13 cellular contexts compared by ENCODE assay signal in the genomic region with DNA sequence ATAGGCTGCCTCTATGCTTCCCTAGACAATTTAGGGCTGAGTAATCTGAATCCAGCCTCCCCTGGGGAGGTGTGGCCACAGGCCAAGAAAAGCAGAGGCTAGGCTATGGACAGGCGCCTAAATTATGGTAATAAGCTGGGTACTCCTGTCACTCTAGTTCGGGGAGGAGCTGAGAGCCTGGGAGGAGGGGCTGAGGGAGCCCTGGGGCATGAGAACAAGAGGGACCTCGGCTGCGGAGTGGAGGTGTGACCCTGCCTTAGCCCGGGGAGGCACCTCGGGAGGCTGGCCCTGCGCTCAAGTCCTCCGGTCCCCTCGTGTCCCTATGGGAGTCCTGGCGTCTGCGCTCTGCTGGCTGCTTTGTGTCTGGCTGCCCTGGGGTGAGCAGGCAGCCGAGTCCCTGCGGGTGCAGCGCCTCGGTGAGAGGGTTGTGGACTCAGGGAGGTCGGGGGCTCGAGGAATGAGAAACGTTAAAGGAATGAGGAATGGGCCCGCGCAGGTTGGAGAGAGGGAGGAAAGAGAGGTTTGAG. TPM values are rescaled to one million over a fixed set of nuclear protein-coding genes. Genes with fewer than 3 reads are reported as not detected.
DNase-seq lines count a peak whose midpoint lies in the region; ATAC-seq and TF ChIP-seq lines count a peak whose summit lies in the region.
"Had no signal": no experiment of that assay in that cellular context is flagged by ENCODE, and none has a peak within 500 bp of the region (broad histone marks: within the 10 kb centered on the region; RNA-seq: fewer than 3 reads in every experiment).

A gene with protein sequence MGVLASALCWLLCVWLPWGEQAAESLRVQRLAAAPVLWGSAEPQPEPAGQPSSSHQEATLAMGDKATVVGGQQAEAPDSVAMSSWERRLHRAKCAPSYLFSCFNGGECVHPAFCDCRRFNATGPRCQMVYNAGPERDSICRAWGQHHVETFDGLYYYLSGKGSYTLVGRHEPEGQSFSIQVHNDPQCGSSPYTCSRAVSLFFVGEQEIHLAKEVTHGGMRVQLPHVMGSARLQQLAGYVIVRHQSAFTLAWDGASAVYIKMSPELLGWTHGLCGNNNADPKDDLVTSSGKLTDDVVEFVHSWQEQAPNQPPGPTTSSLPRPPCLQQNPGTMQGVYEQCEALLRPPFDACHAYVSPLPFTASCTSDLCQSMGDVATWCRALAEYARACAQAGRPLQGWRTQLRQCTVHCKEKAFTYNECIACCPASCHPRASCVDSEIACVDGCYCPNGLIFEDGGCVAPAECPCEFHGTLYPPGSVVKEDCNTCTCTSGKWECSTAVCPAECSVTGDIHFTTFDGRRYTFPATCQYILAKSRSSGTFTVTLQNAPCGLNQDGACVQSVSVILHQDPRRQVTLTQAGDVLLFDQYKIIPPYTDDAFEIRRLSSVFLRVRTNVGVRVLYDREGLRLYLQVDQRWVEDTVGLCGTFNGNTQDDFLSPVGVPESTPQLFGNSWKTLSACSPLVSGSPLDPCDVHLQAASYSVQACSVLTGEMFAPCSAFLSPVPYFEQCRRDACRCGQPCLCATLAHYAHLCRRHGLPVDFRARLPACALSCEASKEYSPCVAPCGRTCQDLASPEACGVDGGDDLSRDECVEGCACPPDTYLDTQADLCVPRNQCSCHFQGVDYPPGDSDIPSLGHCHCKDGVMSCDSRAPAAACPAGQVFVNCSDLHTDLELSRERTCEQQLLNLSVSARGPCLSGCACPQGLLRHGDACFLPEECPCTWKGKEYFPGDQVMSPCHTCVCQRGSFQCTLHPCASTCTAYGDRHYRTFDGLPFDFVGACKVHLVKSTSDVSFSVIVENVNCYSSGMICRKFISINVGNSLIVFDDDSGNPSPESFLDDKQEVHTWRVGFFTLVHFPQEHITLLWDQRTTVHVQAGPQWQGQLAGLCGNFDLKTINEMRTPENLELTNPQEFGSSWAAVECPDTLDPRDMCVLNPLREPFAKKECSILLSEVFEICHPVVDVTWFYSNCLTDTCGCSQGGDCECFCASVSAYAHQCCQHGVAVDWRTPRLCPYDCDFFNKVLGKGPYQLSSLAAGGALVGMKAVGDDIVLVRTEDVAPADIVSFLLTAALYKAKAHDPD (N-terminal part only) (plus strand): TSS at position 209 of the 527 bp plus-strand sequence. CDS start 114 bp downstream, at position 323.

- H3K9me3 Mint-ChIP-seq in mesothelial cell of epicardium: no peaks in the 10 kb centered on the region
- H3K9me3 Mint-ChIP-seq in endothelial cell (ENCODE audit: unreplicated experiment): no peaks in the 10 kb centered on the region
- H3K9me3 Mint-ChIP-seq: activated T-helper 17 cell treated with anti-CD3 and anti-CD28 coated beads, Interleukin-2, amount 50 U/mL, for 72 hours had no signal

- peak within 1 kb of the TSS; percentile 56 for H3K4me3 Mint-ChIP-seq in mesothelial cell of epicardium
- H3K4me3 Mint-ChIP-seq in endothelial cell (ENCODE audit: unreplicated experiment): no peak within 1 kb of the TSS
- H3K4me3 Mint-ChIP-seq: activated T-helper 17 cell treated with anti-CD3 and anti-CD28 coated beads, Interleukin-2, amount 50 U/mL, for 72 hours had no signal

- no peaks in the 10 kb centered on the region for H3K9me3 ChIP-seq in ES-I3 (ENCODE audit: control insufficient read depth, insufficient read depth, low read length)
- H3K9me3 ChIP-seq: testis had no signal

- TF ChIP-seq CTCF in mesothelial cell of epicardium (IDR thresholded peaks at IDR 0.05; ENCODE audit: unreplicated experiment) (no peak), endothelial cell (IDR thresholded peaks at IDR 0.05; ENCODE audit: unreplicated experiment) (no peak)

- peaks cover 13% of the 10 kb centered on the region for H3K4me1 ChIP-seq in ES-I3 (ENCODE audit: insufficient read depth, low read length)
- H3K4me1 ChIP-seq: testis had no signal

- no peak within 1 kb of the TSS for H3K27ac Mint-ChIP-seq in mesothelial cell of epicardium
- no peak within 1 kb of the TSS for H3K27ac Mint-ChIP-seq in endothelial cell (ENCODE audit: unreplicated experiment)
- H3K27ac Mint-ChIP-seq: activated T-helper 17 cell treated with anti-CD3 and anti-CD28 coated beads, Interleukin-2, amount 50 U/mL, for 72 hours had no signal

- H3K9ac ChIP-seq in ES-I3 (ENCODE audit: low read depth, low read length): peak within 1 kb of the TSS; percentile 59; the same call in 1 of the 2 replicates

- no peaks in the 10 kb centered on the region for H3K36me3 ChIP-seq in ES-I3 (ENCODE audit: insufficient read depth, low read length)

- peaks cover 15% of the 10 kb centered on the region for H3K4me1 Mint-ChIP-seq in mesothelial cell of epicardium
- H3K4me1 Mint-ChIP-seq in endothelial cell (ENCODE audit: unreplicated experiment): peaks cover 34% of the 10 kb centered on the region
- H3K4me1 Mint-ChIP-seq: activated T-helper 17 cell treated with anti-CD3 and anti-CD28 coated beads, Interleukin-2, amount 50 U/mL, for 72 hours had no signal

- peak; percentile 47 for DNase-seq in NCI-H2029 (lab: John Stamatoyannopoulos, UW)
- DNase-seq in astrocyte of the hippocampus (ENCODE audit: low read depth, low spot score): peak; percentile 15
- no peak for DNase-seq in mesothelial cell of epicardium (ENCODE audit: low spot score in 2 of 2, unreplicated experiment in 2 of 2)
- no peak for DNase-seq in endothelial cell (ENCODE audit: low spot score)
- no peak for DNase-seq in activated gamma-delta T cell (lab: John Stamatoyannopoulos, UW)
- DNase-seq in HCEC 1CT: no peak
- DNase-seq: hippocampal formation, testis had no signal

- H3K36me3 Mint-ChIP-seq in mesothelial cell of epicardium (no peaks in the 10 kb centered on the region), endothelial cell (ENCODE audit: low read depth, unreplicated experiment) (no peaks in the 10 kb centered on the region)

- no peak for ATAC-seq in HG02588 (IDR thresholded peaks at IDR 0.05; ENCODE audit: unreplicated experiment)
- ATAC-seq: activated T-helper 17 cell treated with anti-CD3 and anti-CD28 coated beads, Interleukin-2, amount 50 U/mL, for 72 hours had no signal

- H3K27me3 Mint-ChIP-seq in mesothelial cell of epicardium (ENCODE audit: low read depth) (peaks cover 63% of the 10 kb centered on the region), endothelial cell (ENCODE audit: unreplicated experiment) (peaks cover 19% of the 10 kb centered on the region)

RNA-seq across cellular contexts. Expression of the gene that starts here (rescaled TPM):
- total RNA-seq in mesothelial cell of epicardium (1.2 to 2.8 TPM (median 1.8 TPM) in 3 replicates), endothelial cell (ENCODE audit: unreplicated experiment) (0.13 TPM)
- total RNA-seq: activated T-helper 17 cell treated with anti-CD3 and anti-CD28 coated beads, Interleukin-2, amount 50 U/mL, for 72 hours; dermis microvascular lymphatic vessel endothelial cell; HepG2 had no signal

Comparison
In these comparisons a context has a peak if more than half of its experiments do, and no peak if none do; other contexts are left out.
1. DNase-seq: peak in NCI-H2029 (single experiment) and astrocyte of the hippocampus (single experiment); none in mesothelial cell of epicardium (0 of 2), endothelial cell (single experiment), activated gamma-delta T cell (single experiment) and HCEC 1CT (single experiment).